Comparison of ENCODE assay signal across 17 cellular contexts in the genomic region with DNA sequence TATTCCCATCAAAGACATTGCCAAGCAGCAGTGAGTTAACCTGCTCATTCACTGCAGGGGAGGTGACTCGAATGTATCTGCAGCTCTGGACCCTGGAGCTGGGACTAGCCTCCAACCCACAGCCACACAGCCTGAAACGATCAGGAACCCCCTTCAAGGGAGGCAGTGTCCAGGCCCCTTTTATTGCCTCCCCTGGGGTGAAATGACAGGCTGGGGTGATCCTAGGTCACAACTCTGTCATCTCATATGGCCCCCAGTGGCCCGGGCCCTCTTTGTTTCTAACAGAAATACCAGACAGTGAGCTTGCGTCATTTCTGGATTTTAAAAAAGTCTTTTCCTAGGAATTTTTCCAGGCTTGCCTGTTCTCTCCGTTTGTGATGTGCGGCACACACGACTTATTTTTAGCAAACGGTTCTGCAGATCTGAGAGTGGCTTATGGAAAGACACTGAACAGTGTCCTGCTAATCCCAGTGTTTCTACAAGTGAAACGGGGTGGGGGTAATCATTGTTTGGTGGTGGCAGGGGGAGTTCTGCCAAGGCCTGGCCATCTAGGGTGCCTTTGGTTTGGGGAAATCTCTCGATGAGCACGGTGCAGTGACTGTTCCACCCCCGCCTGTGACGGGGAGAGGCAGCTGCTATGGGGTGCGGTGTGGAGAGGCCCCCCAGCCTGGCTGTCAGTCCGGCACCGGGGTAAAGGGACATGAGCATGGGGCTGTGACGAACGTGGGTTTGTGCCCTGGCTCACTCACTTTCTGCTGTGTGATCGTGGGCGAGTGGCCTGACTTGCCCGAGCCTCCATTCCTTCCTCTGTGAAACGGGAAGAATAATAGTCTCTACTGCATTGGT. TPM values are rescaled to one million over a fixed set of nuclear protein-coding genes. Genes with fewer than 3 reads are reported as not detected.
A peak's percentile ranks its signal among the peaks of the same experiment; 100 is the strongest.
DNase-seq lines count a peak whose midpoint lies in the region; ATAC-seq and TF ChIP-seq lines count a peak whose summit lies in the region.
"Had no signal": no experiment of that assay in that cellular context is flagged by ENCODE, and none has a peak within 500 bp of the region (broad histone marks: within the 10 kb centered on the region; RNA-seq: fewer than 3 reads in every experiment).

No MANE protein-coding gene starts in this region.

- no peaks in the 10 kb centered on the region for H3K9me3 Mint-ChIP-seq in nephron progenitor cell

- H3K4me1 ChIP-seq in IMR-90 (ENCODE audit: control insufficient read depth, insufficient read depth, low read length) (no peaks in the 10 kb centered on the region), tibial nerve (no peaks in the 10 kb centered on the region), body of pancreas (peaks cover 4% of the 10 kb centered on the region)

- H3K4me3 ChIP-seq in IMR-90 (ENCODE audit: insufficient read depth, low read depth, low read length), result no peak overlapping the region
- H3K4me3 ChIP-seq in tibial nerve, result no peak overlapping the region
- H3K4me3 ChIP-seq in body of pancreas, result no peak overlapping the region
- H3K4me3 ChIP-seq: BLaER1 treated with 17β-estradiol and CSF1 and Interleukin-3, amounts not matched to agents 10 nM and 100 nM had no signal

- intact Hi-C loops in IMR-90 (cut with micrococcal nuclease), result no loop called here
- intact Hi-C loops in body of pancreas (cut with DNase I), result no loop called here

- H2AK5ac ChIP-seq in IMR-90 (ENCODE audit: low read depth, low read length), result no peak overlapping the region

- H3K27ac ChIP-seq in IMR-90 (ENCODE audit: insufficient read depth, low read length), result no peak overlapping the region
- H3K27ac ChIP-seq in cingulate gyrus (ENCODE audit: low read depth, low read length), result peak overlapping the region; percentile 83
- H3K27ac ChIP-seq in tibial nerve, result peak overlapping the region; percentile 0 to 80 (median 60)
- H3K27ac ChIP-seq in body of pancreas, result no peak overlapping the region
- H3K27ac ChIP-seq: BLaER1 treated with 17β-estradiol and CSF1 and Interleukin-3, amounts not matched to agents 10 nM and 100 nM had no signal

- H3K23ac ChIP-seq in IMR-90 (ENCODE audit: low read depth, low read length), result no peak overlapping the region

- no peak overlapping the region for H3K14ac ChIP-seq in IMR-90 (replicated peaks; ENCODE audit: low read depth, low read length)

- no peak for ATAC-seq in IMR-90 (ENCODE audit: low read depth)
- ATAC-seq in body of pancreas, result no peak

- TF ChIP-seq POLR2A in IMR-90 (IDR thresholded peaks at IDR 0.05; ENCODE audit: low read depth, low read length), result no peak
- no peak for TF ChIP-seq POLR2A in tibial nerve (IDR thresholded peaks at IDR 0.05)
- no peak for TF ChIP-seq POLR2A in body of pancreas (IDR thresholded peaks at IDR 0.05)

- CTCF ChIA-PET in IMR-90 (lab: Yijun Ruan, JAX), result no interaction called here

- no peak overlapping the region for H4K8ac ChIP-seq in IMR-90 (ENCODE audit: low read depth in 2 of 2, low read length in 2 of 2)

- in situ Hi-C loops in IMR-90 (cut with MboI; ENCODE audit: low sequenced_read_pairs), result no loop called here

- BruUV-seq in IMR-90 (replicated peaks; lab: Mats Ljungman, UMichigan), result no TSS peak

- POLR2A ChIA-PET in IMR-90 (lab: Charles Lee; ENCODE audit: unreplicated experiment), result interaction anchor here (0.6 kb wide), 1 partner anchor 204 kb away, joined by 4 read pairs; a partner anchor contains a TSS

- no peak for TF ChIP-seq EP300 in tibial nerve (IDR thresholded peaks at IDR 0.05)

- dilution Hi-C loops in IMR-90 (cut with HindIII; ENCODE audit: low sequenced_read_pairs, unreplicated experiment), result no loop called here

- H3K56ac ChIP-seq in IMR-90 (ENCODE audit: extremely low read depth, insufficient read depth, low read length), result no peak overlapping the region

- H3K27me3 Mint-ChIP-seq in nephron progenitor cell (ENCODE audit: low read depth, poor library complexity), result peaks cover 30% of the 10 kb centered on the region

- H2BK15ac ChIP-seq in IMR-90 (ENCODE audit: low read depth, low read length), result no peak overlapping the region

- H3K27ac Mint-ChIP-seq in nephron progenitor cell, result no peak overlapping the region

- DNase-seq in IMR-90 (no peak), nephron progenitor cell (peak; percentile 20), tibial nerve (ENCODE audit: low spot score in 2 of 2) (no peak), pons (ENCODE audit: low spot score) (no peak), body of pancreas (no peak)
- no peak for DNase-seq in activated effector memory CD4-positive, alpha-beta T cell treated with Interleukin-2 at 50 U/mL for 16 hours
- DNase-seq: DMS79 treated with DMSO at 0.1 percent for 48 hours, NCI-H1048, NCI-H1436, NCI-H1930, NCI-H226, NCI-H524 had no signal

- H3K4me2 ChIP-seq in IMR-90 (ENCODE audit: low read depth, low read length), result no peak overlapping the region
- H3K4me2 ChIP-seq: BLaER1 treated with 17β-estradiol and CSF1 and Interleukin-3, amounts not matched to agents 10 nM and 100 nM had no signal

- H3K18ac ChIP-seq in IMR-90 (ENCODE audit: low read depth, low read length), result no peak overlapping the region

- no peak overlapping the region for H4K91ac ChIP-seq in IMR-90 (ENCODE audit: insufficient read depth, low read depth, low read length)

- no peak overlapping the region for H3K4ac ChIP-seq in IMR-90 (ENCODE audit: low read depth, low read length)

- H3K27me3 ChIP-seq in IMR-90 (ENCODE audit: control insufficient read depth, insufficient read depth, low read length), result peaks cover 25% of the 10 kb centered on the region
- H3K27me3 ChIP-seq in tibial nerve, result no peaks in the 10 kb centered on the region
- no peaks in the 10 kb centered on the region for H3K27me3 ChIP-seq in body of pancreas
- H3K27me3 ChIP-seq: BLaER1 treated with 17β-estradiol and CSF1 and Interleukin-3, amounts not matched to agents 10 nM and 100 nM had no signal

- H3K79me1 ChIP-seq in IMR-90 (ENCODE audit: low read depth in 1 of 2, low read length in 2 of 2), result no peaks in the 10 kb centered on the region

- H3K4me3 Mint-ChIP-seq in nephron progenitor cell, result no peak overlapping the region

- no peak overlapping the region for H2BK20ac ChIP-seq in IMR-90 (ENCODE audit: low read depth, low read length)

- no peaks in the 10 kb centered on the region for H4K20me1 ChIP-seq in IMR-90 (ENCODE audit: insufficient read depth, low read length)

- peaks cover 21% of the 10 kb centered on the region for H3K4me1 Mint-ChIP-seq in nephron progenitor cell

- no peak overlapping the region for H2BK120ac ChIP-seq in IMR-90 (ENCODE audit: low read depth, low read length)

- H3K36me3 Mint-ChIP-seq in nephron progenitor cell (ENCODE audit: low read depth), result no peaks in the 10 kb centered on the region

- H2AK9ac ChIP-seq in IMR-90 (replicated peaks; ENCODE audit: low read depth, low read length, poor library complexity), result no peak overlapping the region

- no peak overlapping the region for H2BK5ac ChIP-seq in IMR-90 (ENCODE audit: low read depth, low read length, poor library complexity, severe bottlenecking)

- 78% methylated on average over 6 of the region's 22 CpGs; no CpG with 5 or more reads in 1 of the 2 experiments for WGBS in IMR-90 (ENCODE audit: extremely low coverage in 2 of 2, insufficient read length in 1 of 2), 2 experiments
- 56 to 64% methylated on average over 19 to 21 of the region's 22 CpGs for WGBS in tibial nerve, 2 donors
- 73 to 79% methylated on average over 16 to 22 of the region's 22 CpGs for WGBS in body of pancreas, 2 donors

- no peak for TF ChIP-seq RAD21 in IMR-90 (IDR thresholded peaks at IDR 0.05; ENCODE audit: low read length)

- H4K5ac ChIP-seq in IMR-90 (ENCODE audit: low read depth, low read length), result no peak overlapping the region

- H3K9ac ChIP-seq in IMR-90 (ENCODE audit: low read depth, low read length), result no peak overlapping the region
- H3K9ac ChIP-seq: BLaER1 treated with 17β-estradiol and CSF1 and Interleukin-3, amounts not matched to agents 10 nM and 100 nM had no signal

- no peaks in the 10 kb centered on the region for H3K9me1 ChIP-seq in IMR-90 (ENCODE audit: insufficient read depth, low read length)

- no peak for TF ChIP-seq CTCF in IMR-90 (conservative IDR thresholded peaks at IDR 0.05; ENCODE audit: low read depth, low read length)
- TF ChIP-seq CTCF in nephron progenitor cell (IDR thresholded peaks at IDR 0.05), result no peak
- TF ChIP-seq CTCF in tibial nerve (IDR thresholded peaks at IDR 0.05), result no peak
- TF ChIP-seq CTCF in body of pancreas (IDR thresholded peaks at IDR 0.05), result no peak

- H2AFZ ChIP-seq in IMR-90 (replicated peaks; ENCODE audit: low read length, poor library complexity), result peak overlapping the region; percentile 58

- H3K9me3 ChIP-seq in IMR-90 (ENCODE audit: control insufficient read depth, insufficient read depth, low read length), result no peaks in the 10 kb centered on the region
- H3K9me3 ChIP-seq in tibial nerve, result no peaks in the 10 kb centered on the region
- H3K9me3 ChIP-seq in body of pancreas, result no peaks in the 10 kb centered on the region
- H3K9me3 ChIP-seq: BLaER1 treated with 17β-estradiol and CSF1 and Interleukin-3, amounts not matched to agents 10 nM and 100 nM had no signal

- no peaks in the 10 kb centered on the region for H3K36me3 ChIP-seq in IMR-90 (ENCODE audit: control insufficient read depth, insufficient read depth, low read length)
- no peaks in the 10 kb centered on the region for H3K36me3 ChIP-seq in tibial nerve
- no peaks in the 10 kb centered on the region for H3K36me3 ChIP-seq in body of pancreas (replicated peaks in 1 of 2; ENCODE audit: insufficient read depth in 1 of 2, low read depth in 2 of 2)
- H3K36me3 ChIP-seq: BLaER1 treated with 17β-estradiol and CSF1 and Interleukin-3, amounts not matched to agents 10 nM and 100 nM had no signal

TF ChIP-seq in IMR-90, 13 proteins besides CTCF, POLR2A, EP300 and RAD21 (continues in another document):
- no peak for TF ChIP-seq MAFK (IDR thresholded peaks at IDR 0.05; ENCODE audit: low read depth, low read length)

RNA-seq across cellular contexts. Expression of a gene that starts 27.2 kb away (rescaled TPM):
- total RNA-seq in IMR-90 (2012; rRNA removed) (5.3 and 6.5 TPM in 2 replicates), tibial nerve (100 to 1,000 TPM in 1 of 4 donors, 10 to 100 TPM in 3; 37.5 to 104 (median 43.8) TPM), body of pancreas (10 to 100 TPM in 1 of 2 donors, 1 to 10 TPM in 1; 7.9 to 24.6 TPM)
- 12.2 and 15.0 TPM in 2 replicates for polyA plus RNA-seq in IMR-90 (2012; rRNA removed)
- 15.3 and 22.7 TPM in 2 replicates for polyA plus RNA-seq in IMR-90 (2012; cell fraction: cytosol; rRNA removed)
- 29.9 and 61.0 TPM in 2 replicates for polyA plus RNA-seq in IMR-90 (2012; cell fraction: nucleus; rRNA removed; ENCODE audit: low replicate concordance)

RNA-seq across cellular contexts. Expression of a gene that starts 48.4 kb away (rescaled TPM):
- not detected in 2 replicates for total RNA-seq in IMR-90 (2012; rRNA removed)
- polyA plus RNA-seq in IMR-90 (2012; rRNA removed), result 0.07 TPM in 1 of 2 replicates, not detected in the other
- 0.01 and 0.02 TPM in 2 replicates for polyA plus RNA-seq in IMR-90 (2012; cell fraction: cytosol; rRNA removed)
- polyA plus RNA-seq in IMR-90 (2012; cell fraction: nucleus; rRNA removed; ENCODE audit: low replicate concordance), result 0.01 and 0.03 TPM in 2 replicates
- 10 to 100 TPM; 12.0 to 29.0 (median 13.6) TPM for total RNA-seq in tibial nerve
- under 1 TPM in 1 of 2 donors, not detected in 1; 0.26 TPM for total RNA-seq in body of pancreas

RNA-seq across cellular contexts. Expression of a gene that starts 59.2 kb away (rescaled TPM):
- total RNA-seq in IMR-90 (2012; rRNA removed), result 0.18 TPM in 1 of 2 replicates, not detected in the other
- polyA plus RNA-seq in IMR-90 (2012; rRNA removed), result 0.17 and 0.30 TPM in 2 replicates
- 0.30 and 0.36 TPM in 2 replicates for polyA plus RNA-seq in IMR-90 (2012; cell fraction: cytosol; rRNA removed)
- 0.10 and 0.28 TPM in 2 replicates for polyA plus RNA-seq in IMR-90 (2012; cell fraction: nucleus; rRNA removed; ENCODE audit: low replicate concordance)
- total RNA-seq in tibial nerve, result 10 to 100 TPM in 3 of 4 donors, 1 to 10 TPM in 1; 6.3 to 39.0 (median 17.8) TPM
- total RNA-seq in body of pancreas, result 10 to 100 TPM in 1 of 2 donors, 1 to 10 TPM in 1; 2.6 to 17.1 TPM
- total RNA-seq: A673, G401, HT-29 had no signal

Comparison
In these comparisons a context has a peak if more than half of its experiments do, and no peak if none do; other contexts are left out.
1. H3K27ac ChIP-seq: peak in cingulate gyrus (single experiment) and tibial nerve (4 of 4); none in IMR-90 (single experiment) and body of pancreas (0 of 4).
2. RNA of a gene that starts 48.4 kb away (total RNA-seq): 12.0 to 29.0 TPM in tibial nerve; 0.26 TPM in body of pancreas and not detected in IMR-90; every median in the first group is over 10 times any median in the second.